Comparison of ENCODE assay signal across 8 cellular contexts in the genomic region with DNA sequence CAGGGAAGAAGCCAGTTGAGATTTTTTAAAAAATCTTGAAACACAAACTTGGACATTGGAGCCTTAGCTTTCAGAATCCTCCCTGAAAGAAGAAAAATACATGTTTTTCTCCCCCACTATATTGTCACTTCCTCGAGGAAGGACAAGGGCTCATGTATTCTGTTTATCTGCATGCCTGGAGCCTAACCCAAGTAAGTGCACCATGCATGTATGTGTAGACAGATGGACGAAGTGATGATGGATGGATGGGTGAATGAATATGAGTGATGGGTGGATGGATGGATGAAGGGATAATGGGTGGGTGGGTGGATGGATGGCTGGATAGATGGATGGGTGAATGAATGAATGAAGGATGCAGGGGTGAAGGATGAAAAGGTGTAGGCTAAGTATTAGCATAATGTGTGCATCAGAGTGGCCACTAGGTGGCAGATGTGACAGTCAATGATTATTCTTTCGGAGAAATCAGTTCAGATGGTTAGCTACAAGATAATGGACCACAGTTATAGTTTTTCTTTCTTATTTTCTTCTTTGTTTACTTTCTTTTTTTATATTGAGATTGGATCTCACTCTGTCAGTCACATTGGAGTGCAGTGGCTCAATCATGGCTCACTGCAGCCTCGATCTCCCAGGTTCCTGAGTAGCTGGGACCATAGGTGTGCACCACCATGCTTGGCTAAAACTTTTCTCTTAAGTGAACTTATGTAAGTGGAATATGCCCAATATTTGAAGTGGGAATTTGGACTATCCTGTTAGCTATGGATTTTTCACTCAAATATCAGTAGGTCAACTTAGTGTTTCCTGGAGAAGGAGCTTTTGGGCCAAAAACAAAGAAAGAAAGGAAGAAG. TPM values are rescaled to one million over a fixed set of nuclear protein-coding genes. Genes with fewer than 3 reads are reported as not detected.
DNase-seq lines count a peak whose midpoint lies in the region; ATAC-seq, FAIRE-seq and TF ChIP-seq lines count a peak whose summit lies in the region.

No MANE protein-coding gene starts in this region.

- H3K27ac ChIP-seq in IMR-90 (ENCODE audit: insufficient read depth, low read length) (no peak overlapping the region), colonic mucosa (no peak overlapping the region), mesenchymal stem cell (ENCODE audit: low read length, poor library complexity, severe bottlenecking) (no peak overlapping the region)

- no peaks in the 10 kb centered on the region for H3K4me1 Mint-ChIP-seq in T-cell

- H3K23ac ChIP-seq in IMR-90 (ENCODE audit: low read depth, low read length), result no peak overlapping the region
- H3K23ac ChIP-seq in mesenchymal stem cell (ENCODE audit: low read length in 2 of 2), result no peak overlapping the region

- no peaks in the 10 kb centered on the region for H3K4me1 ChIP-seq in IMR-90 (ENCODE audit: control insufficient read depth, insufficient read depth, low read length)
- no peaks in the 10 kb centered on the region for H3K4me1 ChIP-seq in colonic mucosa
- H3K4me1 ChIP-seq in mesenchymal stem cell (ENCODE audit: control insufficient read depth, insufficient read depth, low read depth, low read length), result no peaks in the 10 kb centered on the region

- no peaks in the 10 kb centered on the region for H3K79me1 ChIP-seq in IMR-90 (ENCODE audit: low read depth in 1 of 2, low read length in 2 of 2)
- no peaks in the 10 kb centered on the region for H3K79me1 ChIP-seq in mesenchymal stem cell (replicated peaks; ENCODE audit: low read length, poor library complexity, severe bottlenecking)

- 0 out of 2 replicates have a peak, but pooled peaks cover 1% of the 10 kb centered on the region for H3K9me3 ChIP-seq in IMR-90 (ENCODE audit: control insufficient read depth, insufficient read depth, low read length)
- no peaks in the 10 kb centered on the region for H3K9me3 ChIP-seq in colonic mucosa
- peaks cover 20% of the 10 kb centered on the region for H3K9me3 ChIP-seq in mesenchymal stem cell (ENCODE audit: control insufficient read depth, low read length)

- H2AK5ac ChIP-seq in IMR-90 (ENCODE audit: low read depth, low read length) (no peak overlapping the region), mesenchymal stem cell (ENCODE audit: low read length, severe bottlenecking) (no peak overlapping the region)

- no peak overlapping the region for H2BK12ac ChIP-seq in mesenchymal stem cell (ENCODE audit: low read length in 2 of 2)

- ATAC-seq in GM21786 (IDR thresholded peaks at IDR 0.05; ENCODE audit: unreplicated experiment), result peak; percentile 89
- peak; percentile 90 for ATAC-seq in IMR-90 (ENCODE audit: low read depth)
- peak; percentile 54 to 69 (median 65) for ATAC-seq in T-cell (replicated peaks in 1 of 4)

- H4K8ac ChIP-seq in IMR-90 (ENCODE audit: low read depth in 2 of 2, low read length in 2 of 2) (no peak overlapping the region), mesenchymal stem cell (ENCODE audit: low read length) (no peak overlapping the region)

- TF ChIP-seq POLR2A in IMR-90 (IDR thresholded peaks at IDR 0.05; ENCODE audit: low read depth, low read length), result no peak

- 17% methylated on average over 1 of the region's 4 CpGs; no CpG with 5 or more reads in 1 of the 2 experiments for WGBS in IMR-90 (ENCODE audit: extremely low coverage in 2 of 2, insufficient read length in 1 of 2), 2 experiments
- WGBS in mesenchymal stem cell, result 33% methylated on average over 3 of the region's 4 CpGs

- H3K9me3 Mint-ChIP-seq in T-cell, result peaks cover 6 to 15% (median 8%) of the 10 kb centered on the region in 3 donors

- H2BK15ac ChIP-seq in IMR-90 (ENCODE audit: low read depth, low read length) (no peak overlapping the region), mesenchymal stem cell (ENCODE audit: low read depth, poor library complexity, severe bottlenecking) (no peak overlapping the region)

- no peak overlapping the region for H3K9ac ChIP-seq in IMR-90 (ENCODE audit: low read depth, low read length)
- H3K9ac ChIP-seq in colonic mucosa (ENCODE audit: low read depth in 2 of 2, low read length in 2 of 2), result no peak overlapping the region
- no peak overlapping the region for H3K9ac ChIP-seq in mesenchymal stem cell (ENCODE audit: low read length)

- H3K27me3 Mint-ChIP-seq in T-cell, result peaks cover 43 to 44% of the 10 kb centered on the region in 2 donors

- H3K56ac ChIP-seq in IMR-90 (ENCODE audit: extremely low read depth, insufficient read depth, low read length), result no peak overlapping the region

- H3K36me3 Mint-ChIP-seq in T-cell, result peaks cover 3% of the 10 kb centered on the region

- no peak overlapping the region for H3K14ac ChIP-seq in IMR-90 (replicated peaks; ENCODE audit: low read depth, low read length)
- H3K14ac ChIP-seq in mesenchymal stem cell (ENCODE audit: low read length in 2 of 2), result no peak overlapping the region

- H3K9me1 ChIP-seq in IMR-90 (ENCODE audit: insufficient read depth, low read length), result no peaks in the 10 kb centered on the region

- in situ Hi-C loops in IMR-90 (cut with MboI; ENCODE audit: low sequenced_read_pairs), result loop anchor here (25.0 kb wide), 1 partner anchor 830 kb away; no protein-coding TSS in a partner anchor

- no peak overlapping the region for H3K4me2 ChIP-seq in IMR-90 (ENCODE audit: low read depth, low read length)
- H3K4me2 ChIP-seq in mesenchymal stem cell (ENCODE audit: low read length, poor library complexity, severe bottlenecking), result no peak overlapping the region

- H3K36me3 ChIP-seq in IMR-90 (ENCODE audit: control insufficient read depth, insufficient read depth, low read length) (no peaks in the 10 kb centered on the region), colonic mucosa (no peaks in the 10 kb centered on the region), mesenchymal stem cell (ENCODE audit: control insufficient read depth in 1 of 2, insufficient read depth in 2 of 2, low read depth in 1 of 2, low read length in 2 of 2) (no peaks in the 10 kb centered on the region)

- no peak overlapping the region for H2BK20ac ChIP-seq in IMR-90 (ENCODE audit: low read depth, low read length)

- no peaks in the 10 kb centered on the region for H4K20me1 ChIP-seq in IMR-90 (ENCODE audit: insufficient read depth, low read length)

- H3K4me3 ChIP-seq in IMR-90 (ENCODE audit: insufficient read depth, low read depth, low read length), result no peak overlapping the region
- H3K4me3 ChIP-seq in colonic mucosa, result no peak overlapping the region
- no peak overlapping the region for H3K4me3 ChIP-seq in mesenchymal stem cell (ENCODE audit: insufficient read depth in 1 of 2, low read depth in 1 of 2, low read length in 2 of 2)

- no peak overlapping the region for H3K27ac Mint-ChIP-seq in T-cell

- peak; percentile 41 for TF ChIP-seq RAD21 in IMR-90 (IDR thresholded peaks at IDR 0.05; ENCODE audit: low read length)

- intact Hi-C loops in IMR-90 (cut with micrococcal nuclease), result loop anchor here (1.0 kb wide), 2 partner anchors 29 to 833 kb away; no protein-coding TSS in a partner anchor
- intact Hi-C loops in colonic mucosa (cut with DNase I), result no loop called here

- H3K27me3 ChIP-seq in IMR-90 (ENCODE audit: control insufficient read depth, insufficient read depth, low read length), result peaks cover 5% of the 10 kb centered on the region
- H3K27me3 ChIP-seq in colonic mucosa, result no peaks in the 10 kb centered on the region
- peaks cover 11 to 19% of the 10 kb centered on the region in 2 experiments for H3K27me3 ChIP-seq in mesenchymal stem cell (ENCODE audit: control insufficient read depth in 1 of 2, insufficient read depth in 1 of 2, low read length in 2 of 2)

- DNase-seq in activated T-cell treated with anti-CD3 and anti-CD28 coated beads for 24 hours (ENCODE audit: low read depth), result peak; percentile 16
- no peak for DNase-seq in activated T-cell treated with anti-CD3 and anti-CD28 coated beads, Interleukin-2, amount 50 U/mL, for 1 hour
- DNase-seq in IMR-90, result peak; percentile 34
- DNase-seq in T-cell, result peak in 23 of 34 experiments; percentile 5 to 50 (median 26)
- peak; percentile 34 for DNase-seq in colonic mucosa
- peak; percentile 53 for DNase-seq in mesenchymal stem cell
- DNase-seq in urothelium cell line (ENCODE audit: low spot score), result peak; percentile 52

- FAIRE-seq in urothelium cell line (lab: Jason Lieb, UNC), result peak; percentile 99

- peak; percentile 69 for TF ChIP-seq CTCF in IMR-90 (conservative IDR thresholded peaks at IDR 0.05; ENCODE audit: low read depth, low read length)
- TF ChIP-seq CTCF in colonic mucosa (IDR thresholded peaks at IDR 0.05), result peak; percentile 73

- no peak overlapping the region for H2AK9ac ChIP-seq in IMR-90 (replicated peaks; ENCODE audit: low read depth, low read length, poor library complexity)

- H2AFZ ChIP-seq in IMR-90 (replicated peaks; ENCODE audit: low read length, poor library complexity) (no peak overlapping the region), mesenchymal stem cell (ENCODE audit: low read depth, low read length) (no peak overlapping the region)

- H3K4me3 Mint-ChIP-seq in T-cell, result no peak overlapping the region

- H3K18ac ChIP-seq in IMR-90 (ENCODE audit: low read depth, low read length), result no peak overlapping the region
- H3K18ac ChIP-seq in mesenchymal stem cell (ENCODE audit: low read depth in 1 of 2, low read length in 2 of 2), result no peak overlapping the region

- H2BK120ac ChIP-seq in IMR-90 (ENCODE audit: low read depth, low read length), result no peak overlapping the region
- H2BK120ac ChIP-seq in mesenchymal stem cell (ENCODE audit: low read depth, low read length), result no peak overlapping the region

- no peak overlapping the region for H4K91ac ChIP-seq in IMR-90 (ENCODE audit: insufficient read depth, low read depth, low read length)
- H4K91ac ChIP-seq in mesenchymal stem cell (ENCODE audit: low read length), result no peak overlapping the region

- CTCF ChIA-PET in IMR-90 (lab: Yijun Ruan, JAX), result interaction anchor here (0.6 to 1.7 kb wide), 9 partner anchors 9 to 51 kb away, joined by 3 to 11 read pairs (median 4); a partner anchor contains a TSS
- CTCF ChIA-PET in T-cell (lab: Charles Lee), result interaction anchor here (0.6 to 1.5 kb wide), 20 partner anchors 9 to 824 kb away, joined by 3 to 11 read pairs (median 4); a partner anchor contains a TSS

- dilution Hi-C loops in IMR-90 (cut with HindIII; ENCODE audit: low sequenced_read_pairs, unreplicated experiment), result no loop called here

- H3K4ac ChIP-seq in IMR-90 (ENCODE audit: low read depth, low read length) (no peak overlapping the region), mesenchymal stem cell (ENCODE audit: low read depth in 1 of 2, low read length in 2 of 2) (no peak overlapping the region)

- H2BK5ac ChIP-seq in IMR-90 (ENCODE audit: low read depth, low read length, poor library complexity, severe bottlenecking), result no peak overlapping the region
- no peak overlapping the region for H2BK5ac ChIP-seq in mesenchymal stem cell (ENCODE audit: low read depth, low read length, poor library complexity, severe bottlenecking)

- H4K5ac ChIP-seq in IMR-90 (ENCODE audit: low read depth, low read length), result no peak overlapping the region

- POLR2A ChIA-PET in IMR-90 (lab: Charles Lee; ENCODE audit: unreplicated experiment), result interaction anchor here (0.6 kb wide), 1 partner anchor 910 kb away, joined by 5 read pairs; no protein-coding TSS in a partner anchor
- POLR2A ChIA-PET in T-cell (lab: Charles Lee), result interaction anchor here in 1 of 2 donors (0.7 kb wide), 1 partner anchor 207 kb away, joined by 6 read pairs; no protein-coding TSS in a partner anchor

- no TSS peak for BruUV-seq in IMR-90 (replicated peaks; lab: Mats Ljungman, UMichigan)

RNA-seq across cellular contexts. Expression of a gene that starts 18.5 kb away (rescaled TPM):
- total RNA-seq in IMR-90 (2012; rRNA removed) (17.2 and 18.9 TPM in 2 replicates), T-cell (10 to 100 TPM; 47.8 to 55.3 (median 50.5) TPM), colonic mucosa (10 to 100 TPM; 33.5 to 37.8 TPM)
- 7.3 and 8.1 TPM in 2 replicates for polyA plus RNA-seq in IMR-90 (2012; rRNA removed)
- polyA plus RNA-seq in IMR-90 (2012; cell fraction: cytosol; rRNA removed), result 1.6 and 3.0 TPM in 2 replicates
- polyA plus RNA-seq in IMR-90 (2012; cell fraction: nucleus; rRNA removed; ENCODE audit: low replicate concordance), result 5.8 and 31.6 TPM in 2 replicates
- polyA plus RNA-seq in mesenchymal stem cell (2013, experiment 1 of 2), result 13.9 TPM
- 12.1 TPM for polyA plus RNA-seq in mesenchymal stem cell (2013, experiment 2 of 2)

RNA-seq across cellular contexts. Expression of a gene that starts 55.9 kb away (rescaled TPM):
- total RNA-seq in IMR-90 (2012; rRNA removed) (9.1 and 12.5 TPM in 2 replicates), T-cell (10 to 100 TPM; 13.8 to 18.9 (median 16.9) TPM), colonic mucosa (10 to 100 TPM; 12.8 to 47.0 TPM)
- 8.2 and 11.7 TPM in 2 replicates for polyA plus RNA-seq in IMR-90 (2012; rRNA removed)
- polyA plus RNA-seq in IMR-90 (2012; cell fraction: cytosol; rRNA removed), result 2.4 TPM in 2 replicates
- polyA plus RNA-seq in IMR-90 (2012; cell fraction: nucleus; rRNA removed; ENCODE audit: low replicate concordance), result 1.8 and 17.1 TPM in 2 replicates
- polyA plus RNA-seq in mesenchymal stem cell (2013, experiment 1 of 2), result 10.1 TPM
- 10.5 TPM for polyA plus RNA-seq in mesenchymal stem cell (2013, experiment 2 of 2)
